ENCODE assay signal across 8 cellular contexts in genomic region chrX:15960237-15960636, GRCh38.
"Had no signal": no experiment of that assay in that cellular context is flagged by ENCODE, and none has a peak within 500 bp of the region (broad histone marks: within the 10 kb centered on the region; RNA-seq: fewer than 3 reads in every experiment).

No MANE protein-coding gene starts in this region.

- DNase-seq: GDM1, GF-D8 had no signal

- H3K4me3 ChIP-seq: GM12878 had no signal

- FAIRE-seq: G401.6, GM12878, GM12891, GM12892, GM18507, GM19239 had no signal

- ATAC-seq: GM12878 had no signal
